1 cellular context compared by ENCODE assay signal in the genomic region with DNA sequence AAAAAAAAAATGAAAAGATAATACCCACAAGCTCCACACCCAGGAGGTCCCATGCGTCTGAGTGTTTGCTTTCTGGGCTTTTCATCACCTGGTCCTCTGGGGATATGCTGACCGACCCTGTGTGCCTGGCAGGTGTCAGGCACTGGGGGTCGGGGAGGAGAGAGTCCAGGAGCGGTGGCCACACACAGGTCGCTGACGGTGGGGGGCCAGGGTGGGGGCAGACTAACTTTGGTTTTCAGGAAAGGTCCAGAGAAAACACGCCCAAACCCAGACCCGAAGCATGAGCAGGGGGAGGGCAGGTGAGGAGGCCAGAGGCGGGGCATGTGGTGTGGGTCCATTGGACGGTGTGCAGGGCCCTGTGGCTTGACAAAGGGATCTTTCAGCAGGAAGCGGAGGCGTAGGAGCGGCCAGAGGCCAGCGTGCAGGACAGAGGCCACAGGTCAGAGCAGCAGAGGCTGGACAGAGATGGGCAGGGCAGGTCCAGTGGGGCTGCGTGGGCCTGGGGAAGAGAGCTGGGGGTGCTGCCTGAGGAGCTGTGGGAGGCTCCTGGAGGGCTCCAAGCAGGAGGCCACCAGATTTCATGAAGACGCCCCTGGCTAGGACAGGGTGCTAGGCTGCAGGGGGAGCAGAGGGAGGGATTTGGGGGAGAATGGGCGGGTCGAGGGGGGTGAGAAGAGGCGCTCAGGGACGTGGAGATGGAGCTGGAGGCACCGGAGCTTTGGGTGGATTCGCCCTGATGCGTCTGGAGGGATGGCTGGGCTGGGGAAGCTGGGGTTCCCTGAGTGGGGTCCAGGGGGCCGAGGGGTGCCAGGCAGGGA.
TF ChIP-seq lines count a peak whose summit lies in the region.

No MANE protein-coding gene starts in this region.

TF ChIP-seq in HepG2, 621 proteins besides CTCF, POLR2A, EP300 and RAD21 (continued from another document and continues in another):
- TF ChIP-seq, protein P1, sequence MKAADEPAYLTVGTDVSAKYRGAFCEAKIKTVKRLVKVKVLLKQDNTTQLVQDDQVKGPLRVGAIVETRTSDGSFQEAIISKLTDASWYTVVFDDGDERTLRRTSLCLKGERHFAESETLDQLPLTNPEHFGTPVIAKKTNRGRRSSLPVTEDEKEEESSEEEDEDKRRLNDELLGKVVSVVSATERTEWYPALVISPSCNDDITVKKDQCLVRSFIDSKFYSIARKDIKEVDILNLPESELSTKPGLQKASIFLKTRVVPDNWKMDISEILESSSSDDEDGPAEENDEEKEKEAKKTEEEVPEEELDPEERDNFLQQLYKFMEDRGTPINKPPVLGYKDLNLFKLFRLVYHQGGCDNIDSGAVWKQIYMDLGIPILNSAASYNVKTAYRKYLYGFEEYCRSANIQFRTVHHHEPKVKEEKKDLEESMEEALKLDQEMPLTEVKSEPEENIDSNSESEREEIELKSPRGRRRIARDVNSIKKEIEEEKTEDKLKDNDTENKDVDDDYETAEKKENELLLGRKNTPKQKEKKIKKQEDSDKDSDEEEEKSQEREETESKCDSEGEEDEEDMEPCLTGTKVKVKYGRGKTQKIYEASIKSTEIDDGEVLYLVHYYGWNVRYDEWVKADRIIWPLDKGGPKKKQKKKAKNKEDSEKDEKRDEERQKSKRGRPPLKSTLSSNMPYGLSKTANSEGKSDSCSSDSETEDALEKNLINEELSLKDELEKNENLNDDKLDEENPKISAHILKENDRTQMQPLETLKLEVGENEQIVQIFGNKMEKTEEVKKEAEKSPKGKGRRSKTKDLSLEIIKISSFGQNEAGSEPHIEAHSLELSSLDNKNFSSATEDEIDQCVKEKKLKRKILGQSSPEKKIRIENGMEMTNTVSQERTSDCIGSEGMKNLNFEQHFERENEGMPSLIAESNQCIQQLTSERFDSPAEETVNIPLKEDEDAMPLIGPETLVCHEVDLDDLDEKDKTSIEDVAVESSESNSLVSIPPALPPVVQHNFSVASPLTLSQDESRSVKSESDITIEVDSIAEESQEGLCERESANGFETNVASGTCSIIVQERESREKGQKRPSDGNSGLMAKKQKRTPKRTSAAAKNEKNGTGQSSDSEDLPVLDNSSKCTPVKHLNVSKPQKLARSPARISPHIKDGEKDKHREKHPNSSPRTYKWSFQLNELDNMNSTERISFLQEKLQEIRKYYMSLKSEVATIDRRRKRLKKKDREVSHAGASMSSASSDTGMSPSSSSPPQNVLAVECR (CRISPR knock-in tag; IDR thresholded peaks at IDR 0.05; ENCODE audit: borderline replicate concordance) = peak; percentile 73; the same call in 1 of the 2 replicates
- TF ChIP-seq ZBTB21 (CRISPR knock-in tag; IDR thresholded peaks at IDR 0.05) = no peak
- TF ChIP-seq, protein P2, sequence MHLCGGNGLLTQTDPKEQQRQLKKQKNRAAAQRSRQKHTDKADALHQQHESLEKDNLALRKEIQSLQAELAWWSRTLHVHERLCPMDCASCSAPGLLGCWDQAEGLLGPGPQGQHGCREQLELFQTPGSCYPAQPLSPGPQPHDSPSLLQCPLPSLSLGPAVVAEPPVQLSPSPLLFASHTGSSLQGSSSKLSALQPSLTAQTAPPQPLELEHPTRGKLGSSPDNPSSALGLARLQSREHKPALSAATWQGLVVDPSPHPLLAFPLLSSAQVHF (CRISPR knock-in tag; IDR thresholded peaks at IDR 0.05) = no peak
- TF ChIP-seq ADNP (CRISPR knock-in tag; IDR thresholded peaks at IDR 0.05) = peak; percentile 12; the same call in 1 of the 2 replicates
- TF ChIP-seq, protein P3, sequence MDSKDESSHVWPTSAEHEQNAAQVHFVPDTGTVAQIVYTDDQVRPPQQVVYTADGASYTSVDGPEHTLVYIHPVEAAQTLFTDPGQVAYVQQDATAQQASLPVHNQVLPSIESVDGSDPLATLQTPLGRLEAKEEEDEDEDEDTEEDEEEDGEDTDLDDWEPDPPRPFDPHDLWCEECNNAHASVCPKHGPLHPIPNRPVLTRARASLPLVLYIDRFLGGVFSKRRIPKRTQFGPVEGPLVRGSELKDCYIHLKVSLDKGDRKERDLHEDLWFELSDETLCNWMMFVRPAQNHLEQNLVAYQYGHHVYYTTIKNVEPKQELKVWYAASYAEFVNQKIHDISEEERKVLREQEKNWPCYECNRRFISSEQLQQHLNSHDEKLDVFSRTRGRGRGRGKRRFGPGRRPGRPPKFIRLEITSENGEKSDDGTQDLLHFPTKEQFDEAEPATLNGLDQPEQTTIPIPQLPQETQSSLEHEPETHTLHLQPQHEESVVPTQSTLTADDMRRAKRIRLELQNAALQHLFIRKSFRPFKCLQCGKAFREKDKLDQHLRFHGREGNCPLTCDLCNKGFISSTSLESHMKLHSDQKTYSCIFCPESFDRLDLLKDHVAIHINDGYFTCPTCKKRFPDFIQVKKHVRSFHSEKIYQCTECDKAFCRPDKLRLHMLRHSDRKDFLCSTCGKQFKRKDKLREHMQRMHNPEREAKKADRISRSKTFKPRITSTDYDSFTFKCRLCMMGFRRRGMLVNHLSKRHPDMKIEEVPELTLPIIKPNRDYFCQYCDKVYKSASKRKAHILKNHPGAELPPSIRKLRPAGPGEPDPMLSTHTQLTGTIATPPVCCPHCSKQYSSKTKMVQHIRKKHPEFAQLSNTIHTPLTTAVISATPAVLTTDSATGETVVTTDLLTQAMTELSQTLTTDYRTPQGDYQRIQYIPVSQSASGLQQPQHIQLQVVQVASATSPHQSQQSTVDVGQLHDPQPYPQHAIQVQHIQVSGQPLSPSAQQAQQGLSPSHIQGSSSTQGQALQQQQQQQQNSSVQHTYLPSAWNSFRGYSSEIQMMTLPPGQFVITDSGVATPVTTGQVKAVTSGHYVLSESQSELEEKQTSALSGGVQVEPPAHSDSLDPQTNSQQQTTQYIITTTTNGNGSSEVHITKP (CRISPR knock-in tag; IDR thresholded peaks at IDR 0.05; ENCODE audit: low read depth) = no peak
- TF ChIP-seq RBFOX2 (IDR thresholded peaks at IDR 0.05; ENCODE audit: low read depth, low read length) = 0 out of 2 replicates have a peak, but pooled peaks have one; percentile 18
- TF ChIP-seq, protein P4, sequence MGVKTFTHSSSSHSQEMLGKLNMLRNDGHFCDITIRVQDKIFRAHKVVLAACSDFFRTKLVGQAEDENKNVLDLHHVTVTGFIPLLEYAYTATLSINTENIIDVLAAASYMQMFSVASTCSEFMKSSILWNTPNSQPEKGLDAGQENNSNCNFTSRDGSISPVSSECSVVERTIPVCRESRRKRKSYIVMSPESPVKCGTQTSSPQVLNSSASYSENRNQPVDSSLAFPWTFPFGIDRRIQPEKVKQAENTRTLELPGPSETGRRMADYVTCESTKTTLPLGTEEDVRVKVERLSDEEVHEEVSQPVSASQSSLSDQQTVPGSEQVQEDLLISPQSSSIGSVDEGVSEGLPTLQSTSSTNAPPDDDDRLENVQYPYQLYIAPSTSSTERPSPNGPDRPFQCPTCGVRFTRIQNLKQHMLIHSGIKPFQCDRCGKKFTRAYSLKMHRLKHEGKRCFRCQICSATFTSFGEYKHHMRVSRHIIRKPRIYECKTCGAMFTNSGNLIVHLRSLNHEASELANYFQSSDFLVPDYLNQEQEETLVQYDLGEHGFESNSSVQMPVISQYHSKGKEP (CRISPR knock-in tag; IDR thresholded peaks at IDR 0.05) = no peak
- TF ChIP-seq, protein P5, sequence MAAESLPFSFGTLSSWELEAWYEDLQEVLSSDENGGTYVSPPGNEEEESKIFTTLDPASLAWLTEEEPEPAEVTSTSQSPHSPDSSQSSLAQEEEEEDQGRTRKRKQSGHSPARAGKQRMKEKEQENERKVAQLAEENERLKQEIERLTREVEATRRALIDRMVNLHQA (CRISPR knock-in tag; IDR thresholded peaks at IDR 0.05) = no peak
- TF ChIP-seq, protein P6, sequence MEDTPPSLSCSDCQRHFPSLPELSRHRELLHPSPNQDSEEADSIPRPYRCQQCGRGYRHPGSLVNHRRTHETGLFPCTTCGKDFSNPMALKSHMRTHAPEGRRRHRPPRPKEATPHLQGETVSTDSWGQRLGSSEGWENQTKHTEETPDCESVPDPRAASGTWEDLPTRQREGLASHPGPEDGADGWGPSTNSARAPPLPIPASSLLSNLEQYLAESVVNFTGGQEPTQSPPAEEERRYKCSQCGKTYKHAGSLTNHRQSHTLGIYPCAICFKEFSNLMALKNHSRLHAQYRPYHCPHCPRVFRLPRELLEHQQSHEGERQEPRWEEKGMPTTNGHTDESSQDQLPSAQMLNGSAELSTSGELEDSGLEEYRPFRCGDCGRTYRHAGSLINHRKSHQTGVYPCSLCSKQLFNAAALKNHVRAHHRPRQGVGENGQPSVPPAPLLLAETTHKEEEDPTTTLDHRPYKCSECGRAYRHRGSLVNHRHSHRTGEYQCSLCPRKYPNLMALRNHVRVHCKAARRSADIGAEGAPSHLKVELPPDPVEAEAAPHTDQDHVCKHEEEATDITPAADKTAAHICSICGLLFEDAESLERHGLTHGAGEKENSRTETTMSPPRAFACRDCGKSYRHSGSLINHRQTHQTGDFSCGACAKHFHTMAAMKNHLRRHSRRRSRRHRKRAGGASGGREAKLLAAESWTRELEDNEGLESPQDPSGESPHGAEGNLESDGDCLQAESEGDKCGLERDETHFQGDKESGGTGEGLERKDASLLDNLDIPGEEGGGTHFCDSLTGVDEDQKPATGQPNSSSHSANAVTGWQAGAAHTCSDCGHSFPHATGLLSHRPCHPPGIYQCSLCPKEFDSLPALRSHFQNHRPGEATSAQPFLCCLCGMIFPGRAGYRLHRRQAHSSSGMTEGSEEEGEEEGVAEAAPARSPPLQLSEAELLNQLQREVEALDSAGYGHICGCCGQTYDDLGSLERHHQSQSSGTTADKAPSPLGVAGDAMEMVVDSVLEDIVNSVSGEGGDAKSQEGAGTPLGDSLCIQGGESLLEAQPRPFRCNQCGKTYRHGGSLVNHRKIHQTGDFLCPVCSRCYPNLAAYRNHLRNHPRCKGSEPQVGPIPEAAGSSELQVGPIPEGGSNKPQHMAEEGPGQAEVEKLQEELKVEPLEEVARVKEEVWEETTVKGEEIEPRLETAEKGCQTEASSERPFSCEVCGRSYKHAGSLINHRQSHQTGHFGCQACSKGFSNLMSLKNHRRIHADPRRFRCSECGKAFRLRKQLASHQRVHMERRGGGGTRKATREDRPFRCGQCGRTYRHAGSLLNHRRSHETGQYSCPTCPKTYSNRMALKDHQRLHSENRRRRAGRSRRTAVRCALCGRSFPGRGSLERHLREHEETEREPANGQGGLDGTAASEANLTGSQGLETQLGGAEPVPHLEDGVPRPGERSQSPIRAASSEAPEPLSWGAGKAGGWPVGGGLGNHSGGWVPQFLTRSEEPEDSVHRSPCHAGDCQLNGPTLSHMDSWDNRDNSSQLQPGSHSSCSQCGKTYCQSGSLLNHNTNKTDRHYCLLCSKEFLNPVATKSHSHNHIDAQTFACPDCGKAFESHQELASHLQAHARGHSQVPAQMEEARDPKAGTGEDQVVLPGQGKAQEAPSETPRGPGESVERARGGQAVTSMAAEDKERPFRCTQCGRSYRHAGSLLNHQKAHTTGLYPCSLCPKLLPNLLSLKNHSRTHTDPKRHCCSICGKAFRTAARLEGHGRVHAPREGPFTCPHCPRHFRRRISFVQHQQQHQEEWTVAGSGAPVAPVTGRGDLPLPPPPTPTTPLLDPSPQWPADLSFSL (CRISPR knock-in tag; IDR thresholded peaks at IDR 0.05) = no peak
- no peak for TF ChIP-seq SNRNP70 (IDR thresholded peaks at IDR 0.05; ENCODE audit: low read depth, low read length)
- TF ChIP-seq, protein P7, sequence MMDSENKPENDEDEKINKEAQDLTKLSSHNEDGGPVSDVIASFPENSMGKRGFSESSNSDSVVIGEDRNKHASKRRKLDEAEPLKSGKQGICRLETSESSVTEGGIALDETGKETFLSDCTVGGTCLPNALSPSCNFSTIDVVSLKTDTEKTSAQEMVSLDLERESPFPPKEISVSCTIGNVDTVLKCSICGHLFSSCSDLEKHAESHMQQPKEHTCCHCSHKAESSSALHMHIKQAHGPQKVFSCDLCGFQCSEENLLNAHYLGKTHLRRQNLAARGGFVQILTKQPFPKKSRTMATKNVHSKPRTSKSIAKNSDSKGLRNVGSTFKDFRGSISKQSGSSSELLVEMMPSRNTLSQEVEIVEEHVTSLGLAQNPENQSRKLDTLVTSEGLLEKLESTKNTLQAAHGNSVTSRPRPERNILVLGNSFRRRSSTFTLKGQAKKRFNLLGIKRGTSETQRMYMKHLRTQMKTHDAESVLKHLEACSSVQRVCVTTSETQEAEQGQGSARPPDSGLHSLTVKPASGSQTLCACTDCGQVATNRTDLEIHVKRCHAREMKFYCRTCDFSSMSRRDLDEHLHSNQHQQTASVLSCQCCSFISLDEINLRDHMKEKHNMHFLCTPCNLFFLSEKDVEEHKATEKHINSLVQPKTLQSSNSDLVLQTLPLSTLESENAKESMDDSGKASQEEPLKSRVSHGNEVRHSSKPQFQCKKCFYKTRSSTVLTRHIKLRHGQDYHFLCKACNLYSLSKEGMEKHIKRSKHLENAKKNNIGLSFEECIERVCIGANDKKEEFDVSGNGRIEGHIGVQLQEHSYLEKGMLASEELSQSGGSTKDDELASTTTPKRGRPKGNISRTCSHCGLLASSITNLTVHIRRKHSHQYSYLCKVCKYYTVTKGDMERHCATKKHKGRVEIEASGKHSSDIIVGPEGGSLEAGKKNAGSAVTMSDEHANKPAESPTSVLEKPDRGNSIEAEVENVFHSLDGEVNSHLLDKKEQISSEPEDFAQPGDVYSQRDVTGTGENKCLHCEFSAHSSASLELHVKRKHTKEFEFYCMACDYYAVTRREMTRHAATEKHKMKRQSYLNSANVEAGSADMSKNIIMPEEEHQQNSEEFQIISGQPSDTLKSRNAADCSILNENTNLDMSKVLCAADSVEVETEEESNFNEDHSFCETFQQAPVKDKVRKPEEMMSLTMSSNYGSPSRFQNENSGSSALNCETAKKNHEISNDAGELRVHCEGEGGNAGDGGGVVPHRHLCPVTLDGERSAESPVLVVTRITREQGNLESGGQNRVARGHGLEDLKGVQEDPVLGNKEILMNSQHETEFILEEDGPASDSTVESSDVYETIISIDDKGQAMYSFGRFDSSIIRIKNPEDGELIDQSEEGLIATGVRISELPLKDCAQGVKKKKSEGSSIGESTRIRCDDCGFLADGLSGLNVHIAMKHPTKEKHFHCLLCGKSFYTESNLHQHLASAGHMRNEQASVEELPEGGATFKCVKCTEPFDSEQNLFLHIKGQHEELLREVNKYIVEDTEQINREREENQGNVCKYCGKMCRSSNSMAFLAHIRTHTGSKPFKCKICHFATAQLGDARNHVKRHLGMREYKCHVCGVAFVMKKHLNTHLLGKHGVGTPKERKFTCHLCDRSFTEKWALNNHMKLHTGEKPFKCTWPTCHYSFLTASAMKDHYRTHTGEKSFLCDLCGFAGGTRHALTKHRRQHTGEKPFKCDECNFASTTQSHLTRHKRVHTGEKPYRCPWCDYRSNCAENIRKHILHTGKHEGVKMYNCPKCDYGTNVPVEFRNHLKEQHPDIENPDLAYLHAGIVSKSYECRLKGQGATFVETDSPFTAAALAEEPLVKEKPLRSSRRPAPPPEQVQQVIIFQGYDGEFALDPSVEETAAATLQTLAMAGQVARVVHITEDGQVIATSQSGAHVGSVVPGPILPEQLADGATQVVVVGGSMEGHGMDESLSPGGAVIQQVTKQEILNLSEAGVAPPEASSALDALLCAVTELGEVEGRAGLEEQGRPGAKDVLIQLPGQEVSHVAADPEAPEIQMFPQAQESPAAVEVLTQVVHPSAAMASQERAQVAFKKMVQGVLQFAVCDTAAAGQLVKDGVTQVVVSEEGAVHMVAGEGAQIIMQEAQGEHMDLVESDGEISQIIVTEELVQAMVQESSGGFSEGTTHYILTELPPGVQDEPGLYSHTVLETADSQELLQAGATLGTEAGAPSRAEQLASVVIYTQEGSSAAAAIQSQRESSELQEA (CRISPR knock-in tag; IDR thresholded peaks at IDR 0.05; ENCODE audit: not compliant biosample characterization) = peak; percentile 13
- TF ChIP-seq SMARCC2 (IDR thresholded peaks at IDR 0.05) = no peak
- TF ChIP-seq IKZF4 (CRISPR knock-in tag; IDR thresholded peaks at IDR 0.05; ENCODE audit: borderline replicate concordance, low read depth, not compliant biosample characterization) = peak; percentile 1
- no peak for TF ChIP-seq NFIB (CRISPR knock-in tag; IDR thresholded peaks at IDR 0.05; ENCODE audit: borderline replicate concordance)
- no peak; the same call in 1 of the 2 replicates for TF ChIP-seq FOXK2 (IDR thresholded peaks at IDR 0.05)
- no peak for TF ChIP-seq ZNF232 (CRISPR knock-in tag; IDR thresholded peaks at IDR 0.05; ENCODE audit: borderline replicate concordance)
- TF ChIP-seq ZNF773 (CRISPR knock-in tag; IDR thresholded peaks at IDR 0.05; ENCODE audit: borderline replicate concordance) = no peak
